In the genomic region with DNA sequence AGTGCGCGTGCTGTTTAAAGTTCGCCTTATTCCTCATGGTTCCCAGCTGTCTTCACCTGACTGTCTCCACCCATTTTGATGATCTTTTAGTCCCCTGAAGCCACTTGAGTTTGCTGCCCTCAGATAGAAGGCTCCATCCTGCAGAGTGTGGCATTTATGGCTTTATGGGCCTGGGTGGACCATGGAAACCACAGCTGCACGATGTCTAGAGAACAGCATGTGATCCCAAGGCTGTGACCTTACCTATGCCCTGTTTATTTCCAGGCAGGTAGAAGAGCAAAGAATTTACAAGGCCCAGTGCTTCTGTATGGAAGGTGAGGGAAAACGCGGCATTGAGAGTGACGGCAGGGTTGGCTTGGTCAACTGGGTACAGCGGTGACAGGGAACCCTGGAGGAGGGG, we compare ENCODE assay signal across 26 cellular contexts.
"Had no signal": no experiment of that assay in that cellular context is flagged by ENCODE, and none has a peak within 500 bp of the region (broad histone marks: within the 10 kb centered on the region; RNA-seq: fewer than 3 reads in every experiment).

No MANE protein-coding gene starts in this region.

- H3K4me1 ChIP-seq: esophagus squamous epithelium, neural progenitor cell, parathyroid adenoma, prostate gland, right atrium auricular region, testis, tibial artery, upper lobe of left lung, uterus had no signal

- H3K27me3 ChIP-seq: esophagus squamous epithelium, neural progenitor cell, right atrium auricular region, testis, tibial artery, upper lobe of left lung, uterus had no signal

- H3K36me3 ChIP-seq: neural progenitor cell, prostate gland, right atrium auricular region, uterus had no signal

- H3K4me1 Mint-ChIP-seq: memory B cell; naive thymus-derived CD4-positive, alpha-beta T cell; nephron; neural progenitor cell had no signal

- H3K27me3 Mint-ChIP-seq: effector memory CD8-positive, alpha-beta T cell; memory B cell; naive thymus-derived CD4-positive, alpha-beta T cell; stimulated activated memory B cell treated with anti-CD40 and anti-IgM and Interleukin-4, amounts not matched to agents 10 μg/mL and 1 μg/mL and 100 μg/mL, for 72 hours had no signal

- H3K9me3 Mint-ChIP-seq: effector memory CD8-positive, alpha-beta T cell; memory B cell; naive thymus-derived CD4-positive, alpha-beta T cell; nephron; neural progenitor cell; stimulated activated memory B cell treated with anti-CD40 and anti-IgM and Interleukin-4, amounts not matched to agents 10 μg/mL and 1 μg/mL and 100 μg/mL, for 72 hours had no signal

- H3K4me3 Mint-ChIP-seq: effector memory CD8-positive, alpha-beta T cell; memory B cell; naive thymus-derived CD4-positive, alpha-beta T cell; nephron; neural progenitor cell; stimulated activated memory B cell treated with anti-CD40 and anti-IgM and Interleukin-4, amounts not matched to agents 10 μg/mL and 1 μg/mL and 100 μg/mL, for 72 hours had no signal

- H3K4me3 ChIP-seq: esophagus squamous epithelium, lung, neural progenitor cell, prostate gland, right atrium auricular region, testis, tibial artery, upper lobe of left lung, uterus had no signal

- H3K36me3 Mint-ChIP-seq: neural progenitor cell had no signal

- H3K9me3 ChIP-seq: esophagus squamous epithelium, prostate gland, right atrium auricular region, testis, tibial artery, upper lobe of left lung, uterus had no signal

- H3K27ac ChIP-seq: esophagus squamous epithelium, neural progenitor cell, parathyroid adenoma, prostate gland, right atrium auricular region, testis, tibial artery, upper lobe of left lung, uterus had no signal

- ATAC-seq: effector memory CD8-positive, alpha-beta T cell; left lobe of liver; naive thymus-derived CD4-positive, alpha-beta T cell; sciatic nerve; stimulated activated memory B cell treated with anti-CD40 and anti-IgM and Interleukin-4, amounts not matched to agents 10 μg/mL and 1 μg/mL and 100 μg/mL, for 72 hours; stimulated activated naive CD8-positive, alpha-beta T cell treated with anti-CD3 and anti-CD28 coated beads, Interleukin-15, Interleukin-2, amounts not matched to agents 100 U/mL and 50 U/mL, for 24 hours had no signal

- DNase-seq: cortex of kidney; effector memory CD8-positive, alpha-beta T cell; erythroblast; esophagus squamous epithelium; foreskin melanocyte; naive thymus-derived CD4-positive, alpha-beta T cell; stimulated activated CD4-positive, alpha-beta T cell treated with anti-CD3 and anti-CD28 coated beads, Interleukin-2, amount 100 ng/mL, for 24 hours; stimulated activated CD4-positive, alpha-beta T cell treated with anti-CD3 and anti-CD28 coated beads, Interleukin-4, amount 100 ng/mL, for 4 hours; stimulated activated naive CD8-positive, alpha-beta T cell treated with anti-CD3 and anti-CD28 coated beads, Interleukin-15, Interleukin-2, amounts not matched to agents 100 U/mL and 50 U/mL, for 24 hours; substantia nigra; testis; tibial artery; upper lobe of left lung; uterus had no signal

- H3K27ac Mint-ChIP-seq: effector memory CD8-positive, alpha-beta T cell; memory B cell; naive thymus-derived CD4-positive, alpha-beta T cell; nephron; neural progenitor cell; stimulated activated memory B cell treated with anti-CD40 and anti-IgM and Interleukin-4, amounts not matched to agents 10 μg/mL and 1 μg/mL and 100 μg/mL, for 72 hours had no signal

- FAIRE-seq: endometrium, keratinocyte had no signal
